In the genomic region with DNA sequence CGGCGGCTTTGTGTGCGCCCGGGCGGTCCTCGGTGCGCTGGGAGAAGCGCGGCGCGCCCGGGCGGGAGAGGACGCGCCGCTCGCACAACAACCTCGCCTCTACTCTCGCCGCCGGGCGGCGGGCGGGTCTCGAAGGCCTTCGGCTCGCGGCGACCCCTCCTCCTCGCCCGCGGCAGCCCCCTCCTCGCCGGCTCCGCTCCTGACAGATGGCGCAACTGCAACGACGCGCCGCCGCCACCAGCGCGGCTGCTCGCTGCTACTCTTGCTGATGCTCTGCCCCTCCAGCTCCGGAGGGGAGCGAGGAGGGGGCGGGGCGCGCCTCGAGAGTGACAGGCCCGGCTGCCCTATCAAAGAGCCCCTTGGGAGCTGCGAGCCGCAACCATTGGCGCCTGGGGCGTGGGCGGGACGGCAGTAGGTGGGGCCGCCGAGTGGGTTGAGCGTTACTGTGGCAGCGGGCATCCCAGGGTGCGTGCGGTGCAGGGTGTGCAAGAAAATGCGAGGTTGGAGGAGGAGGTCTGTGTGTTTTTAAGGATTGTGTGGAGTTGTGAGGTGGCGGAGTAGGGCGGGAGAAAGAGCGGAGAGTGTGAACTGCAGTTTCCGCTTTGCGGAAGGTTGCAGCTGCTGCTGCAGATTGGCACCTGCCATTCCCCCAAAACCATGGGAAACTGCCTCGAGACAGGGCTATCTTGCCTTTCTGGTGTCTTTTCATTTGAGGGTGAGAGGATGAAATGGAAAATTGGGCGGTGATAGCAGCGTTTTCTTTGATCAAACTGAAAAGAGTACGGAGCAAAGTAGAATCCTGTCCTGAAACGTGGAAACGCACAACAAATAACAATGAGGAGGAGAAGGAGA, we compare ENCODE assay signal across 8 cellular contexts. TPM values are rescaled to one million over a fixed set of nuclear protein-coding genes. Genes with fewer than 3 reads are reported as not detected.
DNase-seq lines count a peak whose midpoint lies in the region; ATAC-seq, FAIRE-seq and TF ChIP-seq lines count a peak whose summit lies in the region.

FYN (minus strand) TSS at position 275 of the 852 bp plus-strand sequence. CDS start 153,401 bp downstream, outside the sequence.

- 0% methylated on average over 46 to 74 of the region's 75 CpGs for WGBS in psoas muscle, 3 donors

- intact Hi-C loops in left ventricle myocardium superior (cut with micrococcal nuclease): loop anchor here (10.0 kb wide), 2 partner anchors 121 to 159 kb away; no protein-coding TSS in a partner anchor
- intact Hi-C loops in psoas muscle (cut with DNase I): loop anchor here (5.0 to 10.0 kb wide), 5 partner anchors 71 to 161 kb away; no protein-coding TSS in a partner anchor

- ATAC-seq in HG02885 (IDR thresholded peaks at IDR 0.05; ENCODE audit: poor library complexity, unreplicated experiment): peak; percentile 95
- peak; percentile 91 for ATAC-seq in T-helper 17 cell
- ATAC-seq in left ventricle myocardium superior: peak; percentile 99
- peak; percentile 100 for ATAC-seq in psoas muscle

- peaks cover 0 to 31% (median 8%) of the 10 kb centered on the region in 3 donors for H3K27me3 ChIP-seq in psoas muscle (ENCODE audit: insufficient read depth in 3 of 3, low read length in 2 of 3)

- H3K9me3 ChIP-seq in T-helper 17 cell (ENCODE audit: control insufficient read depth, low read length, poor library complexity, severe bottlenecking) (no peaks in the 10 kb centered on the region), psoas muscle (no peaks in the 10 kb centered on the region)

- peak within 1 kb of the TSS; percentile 72 for H3K4me3 ChIP-seq in psoas muscle

- H3K36me3 ChIP-seq in psoas muscle (ENCODE audit: insufficient read depth in 1 of 2, low read depth in 1 of 2): no peaks in the 10 kb centered on the region

- H3K4me1 Mint-ChIP-seq in T-helper 17 cell: peaks cover 36% of the 10 kb centered on the region

- DNase-seq in GM13976 (ENCODE audit: low spot score) (peak; percentile 99), NCI-H1694 treated with DMSO at 0.1 percent for 48 hours (lab: John Stamatoyannopoulos, UW) (peak; percentile 94), T-helper 17 cell (peak; percentile 98 to 99 (median 98)), amygdala (lab: John Stamatoyannopoulos, UW) (peak; percentile 67 to 99 (median 97)), left ventricle myocardium superior (peak; percentile 99), psoas muscle (peak; percentile 98), urothelium cell line (ENCODE audit: low spot score) (peak; percentile 97)

- peak within 1 kb of the TSS; percentile 100 for H3K4me3 Mint-ChIP-seq in T-helper 17 cell

- H3K27ac ChIP-seq in psoas muscle: peak within 1 kb of the TSS; percentile 62

- peak within 1 kb of the TSS; percentile 97 for H3K27ac Mint-ChIP-seq in T-helper 17 cell

- FAIRE-seq in urothelium cell line (lab: Jason Lieb, UNC): no peak

- H3K4me1 ChIP-seq in psoas muscle: no peaks in the 10 kb centered on the region

- H3K36me3 Mint-ChIP-seq in T-helper 17 cell (ENCODE audit: low read depth): peaks cover 6% of the 10 kb centered on the region

- in situ Hi-C loops in GM13976 (cut with MboI; ENCODE audit: low sequenced_read_pairs, unreplicated experiment): no loop called here

- no peaks in the 10 kb centered on the region for H3K27me3 Mint-ChIP-seq in T-helper 17 cell

- TF ChIP-seq CTCF in GM13976 (IDR thresholded peaks at IDR 0.05; ENCODE audit: borderline replicate concordance, control extremely low read depth, extremely low read depth, insufficient read depth, missing control alignments) (peak; percentile 35), psoas muscle (IDR thresholded peaks at IDR 0.05) (peak; percentile 37)

RNA-seq across cellular contexts. Expression of gene FYN, which starts in this region (rescaled TPM):
- total RNA-seq in T-helper 17 cell (100 to 1,000 TPM; 455 to 472 TPM), left ventricle myocardium superior (51.6 TPM), psoas muscle (10 to 100 TPM in 3 of 4 donors, 1 to 10 TPM in 1; 9.5 to 27.8 (median 15.0) TPM)
- polyA plus RNA-seq in psoas muscle: 10 to 100 TPM in 1 of 3 donors, 1 to 10 TPM in 2; 7.1 to 12.3 (median 8.9) TPM

Comparison
In these comparisons a context has a peak if more than half of its experiments do, and no peak if none do; other contexts are left out.
1. Peak in every context shown above with its lines: DNase-seq, ATAC-seq, H3K4me3 ChIP-seq and H3K27ac ChIP-seq.